1 cellular context compared by ENCODE assay signal in genomic region chr1:42941640-42942330, GRCh38.
TF ChIP-seq lines count a peak whose summit lies in the region.

No MANE protein-coding gene starts in this region.

TF ChIP-seq in K562, 482 proteins besides CTCF, POLR2A, EP300 and RAD21 (continued from another document and continues in another):
- TF ChIP-seq NKRF (IDR thresholded peaks at IDR 0.05; ENCODE audit: borderline replicate concordance) (peak; percentile 46), CREM (IDR thresholded peaks at IDR 0.05; ENCODE audit: low read depth) (peak; percentile 26; the same call in 1 of the 2 replicates), ZC3H4 (CRISPR knock-in tag; IDR thresholded peaks at IDR 0.05; ENCODE audit: borderline replicate concordance) (no peak), TRIM24 (IDR thresholded peaks at IDR 0.05) (0 out of 4 replicates have a peak, but pooled peaks of 1 of the 2 experiments have one; percentile 6), U2AF2 (optimal IDR thresholded peaks at IDR 0.05; ENCODE audit: low read depth, low read length) (no peak), FOSL1 (tag; conservative IDR thresholded peaks at IDR 0.05) (peak; percentile 81), E4F1 (CRISPR knock-in tag; IDR thresholded peaks at IDR 0.05; ENCODE audit: borderline replicate concordance) (no peak), SNAPC5 (CRISPR knock-in tag; IDR thresholded peaks at IDR 0.05) (no peak), HMBOX1 (IDR thresholded peaks at IDR 0.05) (0 out of 2 replicates have a peak, but pooled peaks have one; percentile 27), ZBTB1 (CRISPR knock-in tag; IDR thresholded peaks at IDR 0.05; ENCODE audit: borderline replicate concordance, low read depth) (no peak), CLOCK (CRISPR knock-in tag; IDR thresholded peaks at IDR 0.05; ENCODE audit: borderline replicate concordance) (no peak), ZC3H11A (IDR thresholded peaks at IDR 0.05; ENCODE audit: low read depth, low read length) (no peak), JUNB (CRISPR knock-in tag; conservative IDR thresholded peaks at IDR 0.05) (0 out of 2 replicates have a peak, but pooled peaks have one; percentile 45), DMBX1 (CRISPR knock-in tag; IDR thresholded peaks at IDR 0.05; ENCODE audit: borderline replicate concordance) (peak; percentile 92), NR2C1 (IDR thresholded peaks at IDR 0.05) (no peak), NR2C1 (tag; IDR thresholded peaks at IDR 0.05) (peak; percentile 38; the same call in 1 of the 2 replicates), SP2 (IDR thresholded peaks at IDR 0.05; ENCODE audit: extremely low read depth, low read depth, low read length, poor library complexity, severe bottlenecking) (no peak), SMARCE1 (IDR thresholded peaks at IDR 0.05) (0 out of 2 replicates have a peak, but pooled peaks have one; percentile 49), ZNF431 (CRISPR knock-in tag; IDR thresholded peaks at IDR 0.05) (0 out of 2 replicates have a peak, but pooled peaks have one; percentile 50), ZNF12 (CRISPR knock-in tag; IDR thresholded peaks at IDR 0.05) (0 out of 2 replicates have a peak, but pooled peaks have one; percentile 32), ZNF174 (CRISPR knock-in tag; IDR thresholded peaks at IDR 0.05) (no peak), CBX2 (IDR thresholded peaks at IDR 0.05; ENCODE audit: insufficient read depth, low read length, poor library complexity, severe bottlenecking) (no peak), NEUROD1 (IDR thresholded peaks at IDR 0.05; ENCODE audit: borderline replicate concordance, low read depth, low read length, partially characterized antibody) (peak; percentile 48), EGR1 (conservative IDR thresholded peaks at IDR 0.05) (peak; percentile 27; the same call in 1 of the 2 replicates), MGA (IDR thresholded peaks at IDR 0.05) (no peak), MXI1 (IDR thresholded peaks at IDR 0.05; ENCODE audit: low read depth, low read length) (peak; percentile 53; the same call in 1 of the 2 replicates), CXXC5 (CRISPR knock-in tag; IDR thresholded peaks at IDR 0.05) (peak; percentile 70), CSDE1 (IDR thresholded peaks at IDR 0.05) (no peak), SOX6 (IDR thresholded peaks at IDR 0.05) (peak; percentile 44; the same call in 1 of the 2 replicates), MNT (conservative IDR thresholded peaks at IDR 0.05) (peak; percentile 54 to 85; a peak in 3 of 4 replicates), PRMT5 (CRISPR knock-in tag; IDR thresholded peaks at IDR 0.05) (no peak), ZNF699 (CRISPR knock-in tag; IDR thresholded peaks at IDR 0.05; ENCODE audit: insufficient replicate concordance) (no peak), CREB3 (tag; conservative IDR thresholded peaks at IDR 0.05; ENCODE audit: low read depth) (peak; percentile 65), SAFB (IDR thresholded peaks at IDR 0.05; ENCODE audit: borderline replicate concordance, low read depth, low read length) (no peak), THRAP3 (IDR thresholded peaks at IDR 0.05; ENCODE audit: borderline replicate concordance) (peak; percentile 46; the same call in 1 of the 2 replicates), MYC (IDR thresholded peaks at IDR 0.05; ENCODE audit: low read depth, low read length) (peak; percentile 44), MYC (CRISPR knock-in tag; IDR thresholded peaks at IDR 0.05; ENCODE audit: borderline replicate concordance, low read depth) (no peak)
